8 cellular contexts compared by ENCODE assay signal in genomic region chr1:41366428-41367101, GRCh38. TPM values are rescaled to one million over a fixed set of nuclear protein-coding genes. Genes with fewer than 3 reads are reported as not detected.
DNase-seq lines count a peak whose midpoint lies in the region; ATAC-seq lines count a peak whose summit lies in the region.

No MANE protein-coding gene starts in this region.

- peak; percentile 17 for ATAC-seq in stimulated activated naive CD8-positive, alpha-beta T cell treated with anti-CD3 and anti-CD28 coated beads, Interleukin-15, Interleukin-2, amounts not matched to agents 100 U/mL and 50 U/mL, for 24 hours
- ATAC-seq in GM21367 (IDR thresholded peaks at IDR 0.05; ENCODE audit: unreplicated experiment) (no peak), GM19452 (IDR thresholded peaks at IDR 0.05; ENCODE audit: unreplicated experiment) (no peak)

- intact Hi-C loops in posterior vena cava (cut with DNase I): no loop called here

- peak overlapping the region; percentile 52 for H3K4me3 ChIP-seq in iPS-18c (ENCODE audit: insufficient read depth, low read depth, low read length)

- DNase-seq in DMS153 (lab: John Stamatoyannopoulos, UW) (peak; percentile 68), NCI-H2081 (lab: John Stamatoyannopoulos, UW) (peak; percentile 95 to 97), activated T-helper 1 cell treated with Interleukin-2 at 50 U/mL for 16 hours (ENCODE audit: low read depth) (peak; percentile 35), posterior vena cava (ENCODE audit: low spot score) (no peak)
- DNase-seq in stimulated activated naive CD8-positive, alpha-beta T cell treated with anti-CD3 and anti-CD28 coated beads, Interleukin-15, Interleukin-2, amounts not matched to agents 100 U/mL and 50 U/mL, for 24 hours: peak; percentile 35

- peaks cover 2% of the 10 kb centered on the region for H3K9me3 ChIP-seq in iPS-18c (ENCODE audit: control insufficient read depth, insufficient read depth, low read length)

RNA-seq across cellular contexts. Expression of gene FOXO6, which starts 5.3 kb away (rescaled TPM):
- under 1 TPM; 0.62 to 0.83 TPM for total RNA-seq in posterior vena cava
